In genomic region chr1:211680752-211681327, GRCh38 we compare ENCODE assay signal across 8 cellular contexts. TPM values are rescaled to one million over a fixed set of nuclear protein-coding genes. Genes with fewer than 3 reads are reported as not detected.
A peak's percentile ranks its signal among the peaks of the same experiment; 100 is the strongest.
DNase-seq lines count a peak whose midpoint lies in the region; ATAC-seq and TF ChIP-seq lines count a peak whose summit lies in the region.

No MANE protein-coding gene starts in this region.

- intact Hi-C loops in posterior cingulate gyrus (cut with DNase I) = loop anchor here (2.0 to 5.0 kb wide), 3 partner anchors 151 to 776 kb away; partner anchors contain the start of genes DTL, INTS7 and LPGAT1

- no peak overlapping the region for H3K27ac ChIP-seq in gastroesophageal sphincter

- ATAC-seq in HG02642 (IDR thresholded peaks at IDR 0.05; ENCODE audit: poor library complexity, unreplicated experiment) = peak; percentile 85
- peak; percentile 75 for ATAC-seq in gastroesophageal sphincter

- no peak for TF ChIP-seq POLR2A in gastroesophageal sphincter (IDR thresholded peaks at IDR 0.05)

- 1% methylated on average over 9 of the region's 9 CpGs for WGBS in gastroesophageal sphincter (ENCODE audit: low coverage in 1 of 2), 2 donors

- H3K27me3 ChIP-seq in gastroesophageal sphincter = peaks cover 3% of the 10 kb centered on the region

- peak; percentile 68 for TF ChIP-seq CTCF in GM12873 (IDR thresholded peaks at IDR 0.05; ENCODE audit: insufficient read depth, low read depth, low read length, missing control alignments)
- peak; percentile 55 to 84 (median 78) for TF ChIP-seq CTCF in gastroesophageal sphincter (IDR thresholded peaks at IDR 0.05)

- DNase-seq in NCI-H1092 (lab: John Stamatoyannopoulos, UW) = peak; percentile 86
- peak; percentile 88 for DNase-seq in SK-N-DZ (ENCODE audit: low spot score)
- peak; percentile 70 for DNase-seq in activated gamma-delta T cell treated with Interleukin-2 at 50 U/mL for 16 hours
- DNase-seq in posterior cingulate gyrus = peak; percentile 59 to 98 (median 77)
- DNase-seq in ureter (ENCODE audit: low spot score) = peak; percentile 64

- no peaks in the 10 kb centered on the region for H3K9me3 ChIP-seq in gastroesophageal sphincter

- no peak for TF ChIP-seq EP300 in gastroesophageal sphincter (IDR thresholded peaks at IDR 0.05)

- H3K4me3 ChIP-seq in gastroesophageal sphincter = no peak overlapping the region

- H3K4me1 ChIP-seq in gastroesophageal sphincter = peaks cover 0 to 2% (median 0%) of the 10 kb centered on the region in 3 donors

- no peaks in the 10 kb centered on the region for H3K36me3 ChIP-seq in gastroesophageal sphincter

RNA-seq across cellular contexts. Expression of gene NEK2, which starts 5.4 kb away (rescaled TPM):
- polyA plus RNA-seq in SK-N-DZ (2014; cell fraction: cytosol; rRNA removed) = 74.5 and 81.0 TPM in 2 replicates
- polyA plus RNA-seq in SK-N-DZ (2014; cell fraction: nucleus; rRNA removed) = 34.4 and 40.4 TPM in 2 replicates
- total RNA-seq in gastroesophageal sphincter (under 1 TPM in 1 of 4 donors, not detected in 3; 0.59 TPM), ureter (not detected)
